In genomic region chr11:67441082-67441683, GRCh38 we compare ENCODE assay signal across 15 cellular contexts. TPM values are rescaled to one million over a fixed set of nuclear protein-coding genes. Genes with fewer than 3 reads are reported as not detected.
DNase-seq lines count a peak whose midpoint lies in the region; ATAC-seq and TF ChIP-seq lines count a peak whose summit lies in the region.
"Had no signal": no experiment of that assay in that cellular context is flagged by ENCODE, and none has a peak within 500 bp of the region (broad histone marks: within the 10 kb centered on the region; RNA-seq: fewer than 3 reads in every experiment).

No MANE protein-coding gene starts in this region.

- H3K4me3 ChIP-seq in RWPE2 (ENCODE audit: severe bottlenecking): no peak overlapping the region
- H3K4me3 ChIP-seq in left ventricle myocardium inferior: no peak overlapping the region
- H3K4me3 ChIP-seq: GM23248 had no signal

- H3K9me3 ChIP-seq in RWPE2 (ENCODE audit: severe bottlenecking): no peaks in the 10 kb centered on the region
- H3K9me3 ChIP-seq in left ventricle myocardium inferior (replicated peaks): no peaks in the 10 kb centered on the region

- H3K4me1 ChIP-seq in RWPE2 (ENCODE audit: insufficient read depth, poor library complexity, severe bottlenecking) (no peaks in the 10 kb centered on the region), left ventricle myocardium inferior (peaks cover 70% of the 10 kb centered on the region)

- H3K9me3 Mint-ChIP-seq in stimulated activated naive CD8-positive, alpha-beta T cell treated with anti-CD3 and anti-CD28 coated beads, Interleukin-15, amount 100 ng/mL, for 72 hours: no peaks in the 10 kb centered on the region
- H3K9me3 Mint-ChIP-seq in endothelial cell (ENCODE audit: unreplicated experiment): no peaks in the 10 kb centered on the region

- no peak for ATAC-seq in stimulated activated naive CD8-positive, alpha-beta T cell treated with anti-CD3 and anti-CD28 coated beads, Interleukin-15, Interleukin-2, amounts not matched to agents 100 U/mL and 50 U/mL, for 24 hours
- ATAC-seq in stimulated activated naive CD8-positive, alpha-beta T cell treated with anti-CD3 and anti-CD28 coated beads, Interleukin-15, amount 100 ng/mL, for 72 hours: no peak
- no peak for ATAC-seq in RWPE2 (ENCODE audit: low read depth)
- no peak for ATAC-seq in GM19452 (IDR thresholded peaks at IDR 0.05; ENCODE audit: unreplicated experiment)
- ATAC-seq in HG03196 (IDR thresholded peaks at IDR 0.05; ENCODE audit: unreplicated experiment): no peak

- H3K36me3 Mint-ChIP-seq in endothelial cell (ENCODE audit: low read depth, unreplicated experiment): peaks cover 15% of the 10 kb centered on the region

- no peaks in the 10 kb centered on the region for H3K27me3 ChIP-seq in RWPE2 (ENCODE audit: insufficient read depth, poor library complexity, severe bottlenecking)
- H3K27me3 ChIP-seq in left ventricle myocardium inferior (ENCODE audit: low read depth): no peaks in the 10 kb centered on the region

- TF ChIP-seq CTCF in RWPE2 (IDR thresholded peaks at IDR 0.05; ENCODE audit: poor library complexity, severe bottlenecking): no peak
- TF ChIP-seq CTCF in endothelial cell (IDR thresholded peaks at IDR 0.05; ENCODE audit: unreplicated experiment): no peak
- TF ChIP-seq CTCF in left ventricle myocardium inferior (IDR thresholded peaks at IDR 0.05; ENCODE audit: borderline replicate concordance): no peak

- H3K36me3 ChIP-seq in RWPE2 (ENCODE audit: low read depth): peaks cover 15% of the 10 kb centered on the region
- peaks cover 29% of the 10 kb centered on the region for H3K36me3 ChIP-seq in left ventricle myocardium inferior

- peak overlapping the region in 1 of 2 donors; percentile 1 for H3K4me3 Mint-ChIP-seq in stimulated activated naive CD8-positive, alpha-beta T cell treated with anti-CD3 and anti-CD28 coated beads, Interleukin-15, amount 100 ng/mL, for 72 hours
- H3K4me3 Mint-ChIP-seq in endothelial cell (ENCODE audit: unreplicated experiment): no peak overlapping the region

- no peaks in the 10 kb centered on the region for H3K27me3 Mint-ChIP-seq in stimulated activated naive CD8-positive, alpha-beta T cell treated with anti-CD3 and anti-CD28 coated beads, Interleukin-15, amount 100 ng/mL, for 72 hours
- H3K27me3 Mint-ChIP-seq in endothelial cell (ENCODE audit: unreplicated experiment): peaks cover 29% of the 10 kb centered on the region

- intact Hi-C loops in left ventricle myocardium inferior (cut with micrococcal nuclease): no loop called here

- peaks cover 81% of the 10 kb centered on the region for H3K4me1 Mint-ChIP-seq in stimulated activated naive CD8-positive, alpha-beta T cell treated with anti-CD3 and anti-CD28 coated beads, Interleukin-15, amount 100 ng/mL, for 72 hours
- peaks cover 24% of the 10 kb centered on the region for H3K4me1 Mint-ChIP-seq in endothelial cell (ENCODE audit: unreplicated experiment)

- DNase-seq in stimulated activated naive CD8-positive, alpha-beta T cell treated with anti-CD3 and anti-CD28 coated beads, Interleukin-15, Interleukin-2, amounts not matched to agents 100 U/mL and 50 U/mL, for 24 hours: peak; percentile 33
- DNase-seq in stimulated activated naive CD8-positive, alpha-beta T cell treated with anti-CD3 and anti-CD28 coated beads, Interleukin-15, amount 100 ng/mL, for 72 hours: no peak
- peak; percentile 59 for DNase-seq in RWPE2 (ENCODE audit: low spot score)
- DNase-seq in endothelial cell (ENCODE audit: low spot score): no peak
- no peak for DNase-seq in pons (ENCODE audit: low spot score)
- DNase-seq in left ventricle myocardium inferior: no peak
- DNase-seq: GM23248; midbrain; NCI-H1105; NCI-H510A treated with DMSO at 0.1 percent for 48 hours; stimulated activated naive CD4-positive, alpha-beta T cell treated with Interleukin-2 at 50 U/mL for 16 hours had no signal

- H3K27ac ChIP-seq in RWPE2 (ENCODE audit: poor library complexity, severe bottlenecking) (no peak overlapping the region), left ventricle myocardium inferior (replicated peaks) (no peak overlapping the region)
- H3K27ac ChIP-seq: GM23248 had no signal

- no peak overlapping the region for H3K27ac Mint-ChIP-seq in stimulated activated naive CD8-positive, alpha-beta T cell treated with anti-CD3 and anti-CD28 coated beads, Interleukin-15, amount 100 ng/mL, for 72 hours
- H3K27ac Mint-ChIP-seq in endothelial cell (ENCODE audit: unreplicated experiment): peak overlapping the region; percentile 42

RNA-seq across cellular contexts. Expression of gene CORO1B, which starts 2.1 kb away (rescaled TPM):
- total RNA-seq in endothelial cell (ENCODE audit: unreplicated experiment): 252 TPM
- 25.5 TPM for total RNA-seq in left ventricle myocardium inferior

RNA-seq across cellular contexts. Expression of gene PTPRCAP, which starts 3.7 kb away (rescaled TPM):
- total RNA-seq in endothelial cell (ENCODE audit: unreplicated experiment): 12.9 TPM
- 0.60 TPM for total RNA-seq in left ventricle myocardium inferior
- total RNA-seq: GM23248, RPMI7951 had no signal

RNA-seq across cellular contexts. Expression of gene GPR152, which starts 11.3 kb away (rescaled TPM):
- total RNA-seq in endothelial cell (ENCODE audit: unreplicated experiment) (not detected), left ventricle myocardium inferior (not detected)
- total RNA-seq: fibroblast of lung, GM23248, RPMI7951 had no signal

RNA-seq across cellular contexts. Expression of gene RPS6KB2, which starts 12.9 kb away (rescaled TPM):
- 44.2 TPM for total RNA-seq in endothelial cell (ENCODE audit: unreplicated experiment)
- total RNA-seq in left ventricle myocardium inferior: 21.3 TPM

RNA-seq across cellular contexts. Expression of gene CABP4, which starts 14.0 kb away (rescaled TPM):
- total RNA-seq in endothelial cell (ENCODE audit: unreplicated experiment) (not detected), left ventricle myocardium inferior (1.4 TPM)
- total RNA-seq: fibroblast of lung, GM23248, RPMI7951 had no signal

Comparison
In these comparisons a context has a peak if more than half of its experiments do, and no peak if none do; other contexts are left out.
1. DNase-seq: peak in stimulated activated naive CD8-positive, alpha-beta T cell treated with anti-CD3 and anti-CD28 coated beads, Interleukin-15, Interleukin-2, amounts not matched to agents 100 U/mL and 50 U/mL, for 24 hours (single experiment) and RWPE2 (single experiment); none in stimulated activated naive CD8-positive, alpha-beta T cell treated with anti-CD3 and anti-CD28 coated beads, Interleukin-15, amount 100 ng/mL, for 72 hours (0 of 2), endothelial cell (single experiment), pons (single experiment) and left ventricle myocardium inferior (single experiment).